Comparison of ENCODE assay signal across 25 cellular contexts in the genomic region with DNA sequence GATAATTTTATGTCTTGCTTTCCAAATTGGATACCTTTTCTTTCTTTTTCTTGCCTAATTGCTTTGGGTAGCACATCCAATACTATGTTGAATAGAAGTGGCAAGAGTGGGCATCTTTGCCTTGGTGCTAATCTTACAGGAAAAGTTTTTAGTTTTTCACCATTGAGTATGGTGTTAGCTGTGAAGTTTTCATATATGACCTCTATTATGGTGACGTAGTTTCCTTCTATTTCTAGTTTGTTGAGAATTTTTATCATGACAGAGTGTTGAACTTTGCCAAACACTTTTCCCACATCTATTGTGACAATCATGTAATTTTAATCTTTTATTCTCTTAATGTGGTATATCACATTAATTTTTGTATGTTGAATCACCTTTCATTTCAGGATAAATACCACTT.
"Had no signal": no experiment of that assay in that cellular context is flagged by ENCODE, and none has a peak within 500 bp of the region (broad histone marks: within the 10 kb centered on the region; RNA-seq: fewer than 3 reads in every experiment).

No MANE protein-coding gene starts in this region.

- H3K27me3 ChIP-seq: body of pancreas, colonic mucosa had no signal

- H3K27ac Mint-ChIP-seq: activated B cell treated with CpG ODN at 0.5 μM for 24 hours; activated CD8-positive, alpha-beta T cell treated with anti-CD3 and anti-CD28 coated beads for 36 hours; activated naive CD8-positive, alpha-beta T cell treated with anti-CD3 and anti-CD28 coated beads for 36 hours; T-helper 17 cell had no signal

- FAIRE-seq: frontal cortex had no signal

- DNase-seq: activated B cell treated with CpG ODN at 0.5 μM for 24 hours; activated CD4-positive, alpha-beta T cell treated with anti-CD3 and anti-CD28 coated beads for 48 hours; activated CD4-positive, alpha-beta T cell treated with anti-CD3 and anti-CD28 coated beads, Interleukin-2, amount 50 U/mL, for 1 hour; activated CD4-positive, alpha-beta T cell treated with anti-CD3 and anti-CD28 coated beads, Interleukin-2, amount 50 U/mL, for 48 hours; activated CD8-positive, alpha-beta memory T cell treated with anti-CD3 and anti-CD28 coated beads for 24 hours; activated CD8-positive, alpha-beta T cell treated with anti-CD3 and anti-CD28 coated beads for 36 hours; activated effector memory CD4-positive, alpha-beta T cell treated with anti-CD3 and anti-CD28 coated beads, Interleukin-2, amount 50 U/mL, for 16 hours; activated naive CD4-positive, alpha-beta T cell treated with anti-CD3 and anti-CD28 coated beads for 36 hours; activated naive CD8-positive, alpha-beta T cell treated with anti-CD3 and anti-CD28 coated beads for 36 hours; activated T-cell treated with anti-CD3 and anti-CD28 coated beads, Interleukin-2, amount 50 U/mL, for 4 hours; amygdala; aorta; body of pancreas; caudate nucleus; cerebellar nuclear complex; colonic mucosa; effector CD8-positive, alpha-beta T cell; foreskin fibroblast; head of caudate nucleus; T-helper 17 cell; T1000; WERI-Rb-1 had no signal

- ATAC-seq: activated CD4-positive, CD25-positive, alpha-beta regulatory T cell treated with anti-CD3 and anti-CD28 coated beads, Interleukin-2, amount 50 U/mL, for 24 hours; body of pancreas; T-helper 17 cell had no signal

- H3K4me1 Mint-ChIP-seq: activated B cell treated with CpG ODN at 0.5 μM for 24 hours had no signal

- H3K9me3 ChIP-seq: body of pancreas, colonic mucosa had no signal

- H3K36me3 Mint-ChIP-seq: activated naive CD8-positive, alpha-beta T cell treated with anti-CD3 and anti-CD28 coated beads for 36 hours had no signal

- H3K27me3 Mint-ChIP-seq: activated CD8-positive, alpha-beta T cell treated with anti-CD3 and anti-CD28 coated beads for 36 hours; activated naive CD4-positive, alpha-beta T cell treated with anti-CD3 and anti-CD28 coated beads, Interleukin-2, amount 50 U/mL, for 24 hours; T-helper 17 cell had no signal

- H3K4me3 Mint-ChIP-seq: activated B cell treated with CpG ODN at 0.5 μM for 24 hours; activated CD8-positive, alpha-beta T cell treated with anti-CD3 and anti-CD28 coated beads for 36 hours; activated naive CD4-positive, alpha-beta T cell treated with anti-CD3 and anti-CD28 coated beads for 36 hours; activated naive CD4-positive, alpha-beta T cell treated with anti-CD3 and anti-CD28 coated beads, Interleukin-2, amount 50 U/mL, for 24 hours; activated naive CD8-positive, alpha-beta T cell treated with anti-CD3 and anti-CD28 coated beads for 36 hours; activated T-cell treated with anti-CD3 and anti-CD28 coated beads, Interleukin-2, amount 50 U/mL, for 4 hours; T-helper 17 cell had no signal

- H3K4me3 ChIP-seq: body of pancreas, colonic mucosa had no signal

- H3K27ac ChIP-seq: body of pancreas, colonic mucosa, WERI-Rb-1 had no signal

- H3K4me1 ChIP-seq: body of pancreas, colonic mucosa had no signal

- H3K36me3 ChIP-seq: colonic mucosa, WERI-Rb-1 had no signal
